In genomic region chr2:234991793-234992192, GRCh38 we compare ENCODE assay signal across 17 cellular contexts. TPM values are rescaled to one million over a fixed set of nuclear protein-coding genes. Genes with fewer than 3 reads are reported as not detected.
"Had no signal": no experiment of that assay in that cellular context is flagged by ENCODE, and none has a peak within 500 bp of the region (broad histone marks: within the 10 kb centered on the region; RNA-seq: fewer than 3 reads in every experiment).

No MANE protein-coding gene starts in this region.

- H3K36me3 ChIP-seq: breast epithelium, sigmoid colon, uterus had no signal

- H3K4me3 ChIP-seq: breast epithelium, dorsolateral prefrontal cortex, psoas muscle, sigmoid colon, uterus had no signal

- H3K27me3 ChIP-seq: breast epithelium, dorsolateral prefrontal cortex, sigmoid colon, uterus had no signal

- H3K36me3 Mint-ChIP-seq: activated naive CD8-positive, alpha-beta T cell had no signal

- DNase-seq: activated CD4-positive, alpha-beta T cell treated with anti-CD3 and anti-CD28 coated beads for 4 hours; activated CD8-positive, alpha-beta memory T cell treated with anti-CD3 and anti-CD28 coated beads, Interleukin-2, amount 50 U/mL, for 4 hours; activated CD8-positive, alpha-beta T cell treated with anti-CD3 and anti-CD28 coated beads, Interleukin-2, amount 10 ng/mL, durations not matched to agents 7 days and 5 days; activated gamma-delta T cell; activated T-cell treated with anti-CD3 and anti-CD28 coated beads, Interleukin-2, amount 50 U/mL, for 72 hours; dorsolateral prefrontal cortex; endodermal cell; hippocampal formation; sigmoid colon; stimulated activated CD4-positive, alpha-beta T cell treated with anti-CD3 and anti-CD28 coated beads, Interleukin-2, amount 100 ng/mL, for 24 hours; uterus had no signal

- ATAC-seq: activated CD8-positive, alpha-beta T cell treated with anti-CD3 and anti-CD28 coated beads, Interleukin-2, amount 10 ng/mL, durations not matched to agents 7 days and 5 days; activated T-cell treated with anti-CD3 and anti-CD28 coated beads, Interleukin-2, amount 50 U/mL, for 72 hours; psoas muscle; WTC11 had no signal

- H3K27ac ChIP-seq: breast epithelium, psoas muscle, sigmoid colon, uterus had no signal

- H3K9me3 Mint-ChIP-seq: endodermal cell; nephron; T-helper 1 cell treated with Interleukin-12 subunit alpha and Interleukin-12 subunit beta and Interleukin-4 antibody, amounts not matched to agents 30 μg/mL and 1 μg/mL, for 36 hours had no signal

- H3K27ac Mint-ChIP-seq: activated CD8-positive, alpha-beta T cell treated with anti-CD3 and anti-CD28 coated beads, Interleukin-2, amount 10 ng/mL, durations not matched to agents 7 days and 5 days; activated naive CD8-positive, alpha-beta T cell; activated T-cell treated with anti-CD3 and anti-CD28 coated beads, Interleukin-2, amount 50 U/mL, for 72 hours; endodermal cell; nephron; T-helper 1 cell treated with Interleukin-12 subunit alpha and Interleukin-12 subunit beta and Interleukin-4 antibody, amounts not matched to agents 30 μg/mL and 1 μg/mL, for 36 hours; WTC11 had no signal

- H3K4me1 ChIP-seq: uterus had no signal

- H3K9me3 ChIP-seq: breast epithelium, psoas muscle, sigmoid colon, uterus had no signal

- H3K4me3 Mint-ChIP-seq: activated CD8-positive, alpha-beta T cell treated with anti-CD3 and anti-CD28 coated beads, Interleukin-2, amount 10 ng/mL, durations not matched to agents 7 days and 5 days; activated naive CD8-positive, alpha-beta T cell; activated T-cell treated with anti-CD3 and anti-CD28 coated beads, Interleukin-2, amount 50 U/mL, for 72 hours; endodermal cell; nephron; T-helper 1 cell treated with Interleukin-12 subunit alpha and Interleukin-12 subunit beta and Interleukin-4 antibody, amounts not matched to agents 30 μg/mL and 1 μg/mL, for 36 hours; WTC11 had no signal

RNA-seq across cellular contexts. Expression of gene SH3BP4, which starts 40.0 kb away (rescaled TPM):
- total RNA-seq: activated CD8-positive, alpha-beta T cell treated with anti-CD3 and anti-CD28 coated beads, Interleukin-2, amount 10 ng/mL, durations not matched to agents 7 days and 5 days had no signal
